1 cellular context compared by ENCODE assay signal in genomic region chr22:43474161-43475101, GRCh38.
TF ChIP-seq lines count a peak whose summit lies in the region.

No MANE protein-coding gene starts in this region.

TF ChIP-seq in HepG2, 621 proteins besides CTCF, POLR2A, EP300 and RAD21 (continued from another document and continues in another):
- peak; percentile 56; the same call in 1 of the 2 replicates for TF ChIP-seq THAP9 (CRISPR knock-in tag; IDR thresholded peaks at IDR 0.05; ENCODE audit: borderline replicate concordance)
- 0 out of 2 replicates have a peak, but pooled peaks have one; percentile 51 for TF ChIP-seq ZNF264 (CRISPR knock-in tag; IDR thresholded peaks at IDR 0.05)
- TF ChIP-seq HOXA3 (CRISPR knock-in tag; IDR thresholded peaks at IDR 0.05): peak; percentile 54; the same call in 1 of the 2 replicates
- peak; percentile 89 for TF ChIP-seq NR2F6 (IDR thresholded peaks at IDR 0.05)
- TF ChIP-seq NR2F6 (CRISPR knock-in tag; IDR thresholded peaks at IDR 0.05): peak; percentile 93
- TF ChIP-seq, protein P1, sequence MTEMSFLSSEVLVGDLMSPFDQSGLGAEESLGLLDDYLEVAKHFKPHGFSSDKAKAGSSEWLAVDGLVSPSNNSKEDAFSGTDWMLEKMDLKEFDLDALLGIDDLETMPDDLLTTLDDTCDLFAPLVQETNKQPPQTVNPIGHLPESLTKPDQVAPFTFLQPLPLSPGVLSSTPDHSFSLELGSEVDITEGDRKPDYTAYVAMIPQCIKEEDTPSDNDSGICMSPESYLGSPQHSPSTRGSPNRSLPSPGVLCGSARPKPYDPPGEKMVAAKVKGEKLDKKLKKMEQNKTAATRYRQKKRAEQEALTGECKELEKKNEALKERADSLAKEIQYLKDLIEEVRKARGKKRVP (CRISPR knock-in tag; IDR thresholded peaks at IDR 0.05): no peak
- TF ChIP-seq ARID5B (CRISPR knock-in tag; IDR thresholded peaks at IDR 0.05): peak; percentile 49
- TF ChIP-seq ZNF20 (CRISPR knock-in tag; IDR thresholded peaks at IDR 0.05): no peak
- TF ChIP-seq ZNF468 (CRISPR knock-in tag; IDR thresholded peaks at IDR 0.05): 0 out of 2 replicates have a peak, but pooled peaks have one; percentile 34
- TF ChIP-seq RFXAP (CRISPR knock-in tag; IDR thresholded peaks at IDR 0.05; ENCODE audit: borderline replicate concordance): peak; percentile 37; the same call in 1 of the 2 replicates
- 0 out of 2 replicates have a peak, but pooled peaks have one; percentile 40 for TF ChIP-seq ZNF317 (CRISPR knock-in tag; IDR thresholded peaks at IDR 0.05)
- no peak for TF ChIP-seq CHD4 (IDR thresholded peaks at IDR 0.05; ENCODE audit: borderline replicate concordance, low read length)
- TF ChIP-seq, protein P2, sequence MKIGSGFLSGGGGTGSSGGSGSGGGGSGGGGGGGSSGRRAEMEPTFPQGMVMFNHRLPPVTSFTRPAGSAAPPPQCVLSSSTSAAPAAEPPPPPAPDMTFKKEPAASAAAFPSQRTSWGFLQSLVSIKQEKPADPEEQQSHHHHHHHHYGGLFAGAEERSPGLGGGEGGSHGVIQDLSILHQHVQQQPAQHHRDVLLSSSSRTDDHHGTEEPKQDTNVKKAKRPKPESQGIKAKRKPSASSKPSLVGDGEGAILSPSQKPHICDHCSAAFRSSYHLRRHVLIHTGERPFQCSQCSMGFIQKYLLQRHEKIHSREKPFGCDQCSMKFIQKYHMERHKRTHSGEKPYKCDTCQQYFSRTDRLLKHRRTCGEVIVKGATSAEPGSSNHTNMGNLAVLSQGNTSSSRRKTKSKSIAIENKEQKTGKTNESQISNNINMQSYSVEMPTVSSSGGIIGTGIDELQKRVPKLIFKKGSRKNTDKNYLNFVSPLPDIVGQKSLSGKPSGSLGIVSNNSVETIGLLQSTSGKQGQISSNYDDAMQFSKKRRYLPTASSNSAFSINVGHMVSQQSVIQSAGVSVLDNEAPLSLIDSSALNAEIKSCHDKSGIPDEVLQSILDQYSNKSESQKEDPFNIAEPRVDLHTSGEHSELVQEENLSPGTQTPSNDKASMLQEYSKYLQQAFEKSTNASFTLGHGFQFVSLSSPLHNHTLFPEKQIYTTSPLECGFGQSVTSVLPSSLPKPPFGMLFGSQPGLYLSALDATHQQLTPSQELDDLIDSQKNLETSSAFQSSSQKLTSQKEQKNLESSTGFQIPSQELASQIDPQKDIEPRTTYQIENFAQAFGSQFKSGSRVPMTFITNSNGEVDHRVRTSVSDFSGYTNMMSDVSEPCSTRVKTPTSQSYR (CRISPR knock-in tag; IDR thresholded peaks at IDR 0.05; ENCODE audit: borderline replicate concordance): no peak
- TF ChIP-seq ZNF24 (IDR thresholded peaks at IDR 0.05): no peak
- TF ChIP-seq HDAC1 (CRISPR knock-in tag; IDR thresholded peaks at IDR 0.05): peak; percentile 68
- TF ChIP-seq ZFX (CRISPR knock-in tag; IDR thresholded peaks at IDR 0.05; ENCODE audit: low read depth): peak; percentile 40
- no peak for TF ChIP-seq ZIK1 (CRISPR knock-in tag; IDR thresholded peaks at IDR 0.05; ENCODE audit: borderline replicate concordance, low read depth)
- TF ChIP-seq ZNF549 (CRISPR knock-in tag; IDR thresholded peaks at IDR 0.05): no peak
- TF ChIP-seq ZZZ3 (CRISPR knock-in tag; IDR thresholded peaks at IDR 0.05; ENCODE audit: borderline replicate concordance): peak; percentile 56; the same call in 1 of the 2 replicates
- TF ChIP-seq ZNF691 (CRISPR knock-in tag; IDR thresholded peaks at IDR 0.05; ENCODE audit: borderline replicate concordance, low read depth): 0 out of 2 replicates have a peak, but pooled peaks have one; percentile 57
- 0 out of 2 replicates have a peak, but pooled peaks have one; percentile 29 for TF ChIP-seq KDM2A (CRISPR knock-in tag; IDR thresholded peaks at IDR 0.05; ENCODE audit: borderline replicate concordance, low read depth)
- TF ChIP-seq FOXA3 (CRISPR knock-in tag; IDR thresholded peaks at IDR 0.05): peak; percentile 24; the same call in 1 of the 2 replicates
- TF ChIP-seq, protein P3, sequence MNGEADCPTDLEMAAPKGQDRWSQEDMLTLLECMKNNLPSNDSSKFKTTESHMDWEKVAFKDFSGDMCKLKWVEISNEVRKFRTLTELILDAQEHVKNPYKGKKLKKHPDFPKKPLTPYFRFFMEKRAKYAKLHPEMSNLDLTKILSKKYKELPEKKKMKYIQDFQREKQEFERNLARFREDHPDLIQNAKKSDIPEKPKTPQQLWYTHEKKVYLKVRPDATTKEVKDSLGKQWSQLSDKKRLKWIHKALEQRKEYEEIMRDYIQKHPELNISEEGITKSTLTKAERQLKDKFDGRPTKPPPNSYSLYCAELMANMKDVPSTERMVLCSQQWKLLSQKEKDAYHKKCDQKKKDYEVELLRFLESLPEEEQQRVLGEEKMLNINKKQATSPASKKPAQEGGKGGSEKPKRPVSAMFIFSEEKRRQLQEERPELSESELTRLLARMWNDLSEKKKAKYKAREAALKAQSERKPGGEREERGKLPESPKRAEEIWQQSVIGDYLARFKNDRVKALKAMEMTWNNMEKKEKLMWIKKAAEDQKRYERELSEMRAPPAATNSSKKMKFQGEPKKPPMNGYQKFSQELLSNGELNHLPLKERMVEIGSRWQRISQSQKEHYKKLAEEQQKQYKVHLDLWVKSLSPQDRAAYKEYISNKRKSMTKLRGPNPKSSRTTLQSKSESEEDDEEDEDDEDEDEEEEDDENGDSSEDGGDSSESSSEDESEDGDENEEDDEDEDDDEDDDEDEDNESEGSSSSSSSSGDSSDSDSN (CRISPR knock-in tag; IDR thresholded peaks at IDR 0.05): peak; percentile 66
- TF ChIP-seq ZNF777 (CRISPR knock-in tag; IDR thresholded peaks at IDR 0.05): peak; percentile 31; the same call in 1 of the 2 replicates
- peak; percentile 74 for TF ChIP-seq PAXIP1 (CRISPR knock-in tag; conservative IDR thresholded peaks at IDR 0.05)
- TF ChIP-seq ZNF567 (CRISPR knock-in tag; IDR thresholded peaks at IDR 0.05; ENCODE audit: borderline replicate concordance): 0 out of 2 replicates have a peak, but pooled peaks have one; percentile 85
- TF ChIP-seq CBX5 (CRISPR knock-in tag; IDR thresholded peaks at IDR 0.05; ENCODE audit: borderline replicate concordance): no peak; the same call in 1 of the 2 replicates
- TF ChIP-seq MAZ (IDR thresholded peaks at IDR 0.05; ENCODE audit: borderline replicate concordance, low read depth, low read length): no peak
- TF ChIP-seq MAZ (CRISPR knock-in tag; IDR thresholded peaks at IDR 0.05; ENCODE audit: low read depth): peak; percentile 56; the same call in 1 of the 2 replicates
- peak; percentile 21; the same call in 1 of the 2 replicates for TF ChIP-seq MIER3 (CRISPR knock-in tag; IDR thresholded peaks at IDR 0.05; ENCODE audit: borderline replicate concordance)
- peak; percentile 83 for TF ChIP-seq HNF4A (CRISPR knock-in tag; IDR thresholded peaks at IDR 0.05)
- peak; percentile 49 for TF ChIP-seq ELF3 (CRISPR knock-in tag; IDR thresholded peaks at IDR 0.05)
- TF ChIP-seq SNAPC4 (CRISPR knock-in tag; IDR thresholded peaks at IDR 0.05): no peak
